ENCODE assay signal across 14 cellular contexts in genomic region chr16:83771306-83771942, GRCh38. TPM values are rescaled to one million over a fixed set of nuclear protein-coding genes. Genes with fewer than 3 reads are reported as not detected.
DNase-seq lines count a peak whose midpoint lies in the region; ATAC-seq and TF ChIP-seq lines count a peak whose summit lies in the region.
"Had no signal": no experiment of that assay in that cellular context is flagged by ENCODE, and none has a peak within 500 bp of the region (broad histone marks: within the 10 kb centered on the region; RNA-seq: fewer than 3 reads in every experiment).

No MANE protein-coding gene starts in this region.

- ATAC-seq in HG03460 (IDR thresholded peaks at IDR 0.05; ENCODE audit: unreplicated experiment): no peak
- ATAC-seq: activated naive CD8-positive, alpha-beta T cell treated with anti-CD3 and anti-CD28 coated beads, Interleukin-2, amount 50 U/mL, for 24 hours had no signal

- WGBS in adrenal gland, 4 donors: 29 to 63% (median 38%) methylated on average over 5 of the region's 5 CpGs

- H3K9me3 ChIP-seq in adrenal gland (replicated peaks in 1 of 3): no peaks in the 10 kb centered on the region
- H3K9me3 ChIP-seq: Peyer's patch had no signal

- no peak overlapping the region for H3K27ac ChIP-seq in adrenal gland
- H3K27ac ChIP-seq: parathyroid adenoma, Peyer's patch had no signal

- no peaks in the 10 kb centered on the region for H3K27me3 ChIP-seq in adrenal gland
- H3K27me3 ChIP-seq: Peyer's patch had no signal

- peaks cover 0 to 10% of the 10 kb centered on the region in 2 donors for H3K4me1 ChIP-seq in adrenal gland (replicated peaks in 1 of 2)
- H3K4me1 ChIP-seq: parathyroid adenoma, Peyer's patch had no signal

- intact Hi-C loops in adrenal gland (cut with DNase I): no loop called here
- intact Hi-C loops in cardiac septum (cut with DNase I): no loop called here
- intact Hi-C loops in posterior cingulate gyrus (cut with DNase I): no loop called here

- TF ChIP-seq CTCF in adrenal gland (IDR thresholded peaks at IDR 0.05): no peak

- no peaks in the 10 kb centered on the region for H3K36me3 ChIP-seq in adrenal gland (replicated peaks in 1 of 2)
- H3K36me3 ChIP-seq: Peyer's patch had no signal

- TF ChIP-seq POLR2A in adrenal gland (IDR thresholded peaks at IDR 0.05): no peak

- DNase-seq in DMS153 treated with DMSO at 0.1 percent for 48 hours (lab: John Stamatoyannopoulos, UW; ENCODE audit: unreplicated experiment) (peak; percentile 67), adrenal gland (peak; percentile 40 to 80 (median 71)), cardiac septum (ENCODE audit: low spot score) (peak; percentile 79), posterior cingulate gyrus (peak in 9 of 10 donors; percentile 28 to 92 (median 64)), middle frontal gyrus (ENCODE audit: extremely low spot score, low spot score) (no peak), NOMO-1 treated with dmso at 0.1 percent for 144 hours (lab: John Stamatoyannopoulos, UW; ENCODE audit: unreplicated experiment) (no peak)
- DNase-seq in activated CD4-positive, alpha-beta T cell treated with anti-CD3 and anti-CD28 coated beads for 1 hour: no peak
- DNase-seq: activated naive CD8-positive, alpha-beta T cell treated with anti-CD3 and anti-CD28 coated beads, Interleukin-2, amount 50 U/mL, for 24 hours; activated T-cell treated with anti-CD3 and anti-CD28 coated beads, Interleukin-2, amount 50 U/mL, for 1 hour; cortex of kidney; NCI-H446 treated with DMSO at 0.1 percent for 48 hours; Peyer's patch had no signal

- H3K4me3 ChIP-seq in adrenal gland: no peak overlapping the region
- H3K4me3 ChIP-seq: Peyer's patch had no signal

RNA-seq across cellular contexts. Expression of gene HSBP1, which starts 36.4 kb away (rescaled TPM):
- total RNA-seq in adrenal gland (100 to 1,000 TPM in 4 of 8 donors, 10 to 100 TPM in 4; 11.0 to 173 (median 93.4) TPM), cardiac septum (126 TPM)
- 100 to 1,000 TPM in 1 of 3 donors, 10 to 100 TPM in 2; 37.7 to 204 (median 79.4) TPM for polyA plus RNA-seq in adrenal gland

Comparison
In these comparisons a context has a peak if more than half of its experiments do, and no peak if none do; other contexts are left out.
1. DNase-seq: peak in DMS153 treated with DMSO at 0.1 percent for 48 hours (single experiment), adrenal gland (7 of 7), cardiac septum (single experiment) and posterior cingulate gyrus (9 of 10); none in middle frontal gyrus (single experiment), activated CD4-positive, alpha-beta T cell treated with anti-CD3 and anti-CD28 coated beads for 1 hour (single experiment) and NOMO-1 treated with dmso at 0.1 percent for 144 hours (single experiment).